ENCODE assay signal across 13 cellular contexts in the genomic region with DNA sequence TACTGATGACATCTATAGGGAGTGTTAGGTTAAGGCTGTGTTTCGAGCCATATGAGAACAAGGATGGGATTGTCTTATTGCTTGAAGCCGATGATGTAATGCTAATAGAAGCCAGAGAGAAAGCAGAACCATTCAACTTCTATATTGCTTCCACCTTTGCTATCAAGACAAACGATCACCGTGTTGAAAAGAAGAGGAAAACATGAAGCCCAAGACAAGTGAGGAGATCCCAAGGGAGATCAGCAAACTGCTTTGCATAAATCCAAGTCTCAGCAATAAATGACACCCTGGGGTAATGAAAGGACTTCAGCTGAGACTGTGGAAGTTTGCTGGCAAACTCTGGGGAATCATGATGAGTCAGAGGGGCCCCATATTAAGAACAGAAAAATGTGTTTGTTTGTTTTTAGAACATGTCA.
DNase-seq lines count a peak whose midpoint lies in the region; ATAC-seq and TF ChIP-seq lines count a peak whose summit lies in the region.
"Had no signal": no experiment of that assay in that cellular context is flagged by ENCODE, and none has a peak within 500 bp of the region (broad histone marks: within the 10 kb centered on the region; RNA-seq: fewer than 3 reads in every experiment).

No MANE protein-coding gene starts in this region.

- DNase-seq in Ammon's horn (ENCODE audit: low spot score) (peak; percentile 32), omental fat pad (ENCODE audit: low spot score) (no peak), stomach (no peak), NOMO-1 (lab: John Stamatoyannopoulos, UW; ENCODE audit: unreplicated experiment in 2 of 2) (no peak)
- DNase-seq: activated CD4-positive, alpha-beta T cell treated with anti-CD3 and anti-CD28 coated beads, Interleukin-2, amount 50 U/mL, for 4 hours; CD8-positive, alpha-beta memory T cell; NCI-H2171 had no signal

- H3K9me3 ChIP-seq in HUES48 (ENCODE audit: control insufficient read depth, insufficient read depth, low read length) (no peaks in the 10 kb centered on the region), mesodermal cell (ENCODE audit: control insufficient read depth, low read length) (no peaks in the 10 kb centered on the region), stomach (no peaks in the 10 kb centered on the region)
- H3K9me3 ChIP-seq: gastroesophageal sphincter had no signal

- H3K36me3 ChIP-seq in HUES48 (ENCODE audit: control insufficient read depth, insufficient read depth, low read length) (no peaks in the 10 kb centered on the region), mesodermal cell (ENCODE audit: control insufficient read depth, insufficient read depth, low read length) (no peaks in the 10 kb centered on the region), stomach (no peaks in the 10 kb centered on the region)
- H3K36me3 ChIP-seq: gastroesophageal sphincter had no signal

- H3K27me3 ChIP-seq in HUES48 (ENCODE audit: control insufficient read depth, insufficient read depth, low read length) (no peaks in the 10 kb centered on the region), stomach (no peaks in the 10 kb centered on the region)
- H3K27me3 ChIP-seq: gastroesophageal sphincter had no signal

- WGBS in mesodermal cell (ENCODE audit: insufficient coverage in 2 of 2), 2 experiments: 57 to 60% methylated on average over 1 of the region's 4 CpGs
- WGBS in stomach, 5 donors: 43 to 48% (median 47%) methylated on average over 4 of the region's 4 CpGs

- no peaks in the 10 kb centered on the region for H3K9me3 Mint-ChIP-seq in brain
- H3K9me3 Mint-ChIP-seq in activated T-helper 17 cell treated with anti-CD3 and anti-CD28 coated beads, Interleukin-2, amount 50 U/mL, for 72 hours: peaks cover 9% of the 10 kb centered on the region

- no peak overlapping the region for H3K9ac ChIP-seq in HUES48 (ENCODE audit: low read depth, low read length)

- intact Hi-C loops in stomach (cut with DNase I; ENCODE audit: low total_unique reads): no loop called here

- H3K27ac ChIP-seq in HUES48 (ENCODE audit: low read depth, low read length) (peak overlapping the region; percentile 25), mesodermal cell (ENCODE audit: low read depth, low read length, severe bottlenecking) (peak overlapping the region; percentile 81), stomach (no peak overlapping the region)
- H3K27ac ChIP-seq: gastroesophageal sphincter, HL-60 had no signal

- H3K4me1 ChIP-seq in HUES48 (ENCODE audit: control insufficient read depth, insufficient read depth, low read length) (0 out of 2 replicates have a peak, but pooled peaks cover 4% of the 10 kb centered on the region), mesodermal cell (ENCODE audit: control insufficient read depth, insufficient read depth, low read length, poor library complexity, severe bottlenecking) (no peaks in the 10 kb centered on the region), stomach (no peaks in the 10 kb centered on the region)
- H3K4me1 ChIP-seq: gastroesophageal sphincter had no signal

- no peak for ATAC-seq in omental fat pad (ENCODE audit: low FRiP score)
- ATAC-seq in activated T-helper 17 cell treated with anti-CD3 and anti-CD28 coated beads, Interleukin-2, amount 50 U/mL, for 72 hours (replicated peaks): no peak
- ATAC-seq: gastroesophageal sphincter had no signal

- TF ChIP-seq POLR2A in stomach (IDR thresholded peaks at IDR 0.05): no peak

- peaks cover 46% of the 10 kb centered on the region for H3K4me1 Mint-ChIP-seq in brain
- H3K4me1 Mint-ChIP-seq in activated T-helper 17 cell treated with anti-CD3 and anti-CD28 coated beads, Interleukin-2, amount 50 U/mL, for 72 hours: no peaks in the 10 kb centered on the region
- H3K4me1 Mint-ChIP-seq: CD8-positive, alpha-beta memory T cell had no signal

- TF ChIP-seq CTCF in brain (conservative IDR thresholded peaks at IDR 0.05) (no peak), omental fat pad (IDR thresholded peaks at IDR 0.05) (no peak), stomach (IDR thresholded peaks at IDR 0.05) (no peak)

- no peak overlapping the region for H3K4me3 ChIP-seq in HUES48 (ENCODE audit: low read depth, low read length)
- H3K4me3 ChIP-seq in mesodermal cell (ENCODE audit: extremely low read depth, insufficient read depth, low read length, poor library complexity, severe bottlenecking): no peak overlapping the region
- H3K4me3 ChIP-seq in stomach: no peak overlapping the region
- H3K4me3 ChIP-seq: gastroesophageal sphincter had no signal

- peak overlapping the region; percentile 13 to 71 (median 55) for H3K27ac Mint-ChIP-seq in brain
- no peak overlapping the region for H3K27ac Mint-ChIP-seq in activated T-helper 17 cell treated with anti-CD3 and anti-CD28 coated beads, Interleukin-2, amount 50 U/mL, for 72 hours
- H3K27ac Mint-ChIP-seq: CD8-positive, alpha-beta memory T cell had no signal

- H3K27me3 Mint-ChIP-seq in brain: peaks cover 5% of the 10 kb centered on the region
- H3K27me3 Mint-ChIP-seq in activated T-helper 17 cell treated with anti-CD3 and anti-CD28 coated beads, Interleukin-2, amount 50 U/mL, for 72 hours: peaks cover 7% of the 10 kb centered on the region
- H3K27me3 Mint-ChIP-seq: CD8-positive, alpha-beta memory T cell had no signal

- H3K4me3 Mint-ChIP-seq in brain: peak overlapping the region; percentile 0 to 17 (median 5)
- no peak overlapping the region for H3K4me3 Mint-ChIP-seq in activated T-helper 17 cell treated with anti-CD3 and anti-CD28 coated beads, Interleukin-2, amount 50 U/mL, for 72 hours
- H3K4me3 Mint-ChIP-seq: CD8-positive, alpha-beta memory T cell had no signal

- no peaks in the 10 kb centered on the region for H3K36me3 Mint-ChIP-seq in brain
- no peaks in the 10 kb centered on the region for H3K36me3 Mint-ChIP-seq in activated T-helper 17 cell treated with anti-CD3 and anti-CD28 coated beads, Interleukin-2, amount 50 U/mL, for 72 hours (ENCODE audit: low read depth)
- H3K36me3 Mint-ChIP-seq: CD8-positive, alpha-beta memory T cell had no signal

- no peak for TF ChIP-seq EP300 in stomach (IDR thresholded peaks at IDR 0.05)

Comparison
In these comparisons a context has a peak if more than half of its experiments do, and no peak if none do; other contexts are left out.
1. H3K27ac ChIP-seq: peak in HUES48 (single experiment) and mesodermal cell (single experiment); none in stomach (0 of 5).